In the genomic region with DNA sequence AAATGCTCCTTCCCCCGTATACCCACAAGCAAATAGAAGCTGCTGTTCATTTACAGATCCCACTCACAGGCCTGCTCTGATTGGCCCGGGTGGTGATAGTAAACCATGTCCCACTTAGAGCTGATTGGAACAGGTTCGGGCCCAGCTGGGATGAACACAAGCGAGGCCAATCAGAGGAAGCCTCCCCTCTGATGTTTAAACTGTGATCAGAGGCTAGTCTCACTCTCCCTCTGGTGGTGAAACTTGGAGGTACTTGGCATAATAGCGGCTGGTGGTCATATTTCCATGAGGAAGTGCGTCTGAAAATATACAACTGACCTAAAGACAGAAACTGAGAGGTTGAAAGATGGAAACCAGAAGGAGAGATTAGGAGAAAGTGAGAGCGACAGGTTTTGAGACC, we compare ENCODE assay signal across 8 cellular contexts. TPM values are rescaled to one million over a fixed set of nuclear protein-coding genes. Genes with fewer than 3 reads are reported as not detected.
A peak's percentile ranks its signal among the peaks of the same experiment; 100 is the strongest.
DNase-seq lines count a peak whose midpoint lies in the region; FAIRE-seq and TF ChIP-seq lines count a peak whose summit lies in the region.

No MANE protein-coding gene starts in this region.

- H3K9me3 Mint-ChIP-seq in HFFc6, result no peaks in the 10 kb centered on the region

- no peaks in the 10 kb centered on the region for H3K36me3 ChIP-seq in uterus

- H3K36me3 Mint-ChIP-seq in HFFc6 (ENCODE audit: low read depth), result no peaks in the 10 kb centered on the region

- H3K4me1 ChIP-seq in uterus, result no peaks in the 10 kb centered on the region

- no peak overlapping the region for H3K4me3 ChIP-seq in AG09309 (ENCODE audit: control insufficient read depth, low read depth, low read length)
- H3K4me3 ChIP-seq in uterus, result no peak overlapping the region

- intact Hi-C loops in uterus (cut with DNase I; ENCODE audit: low total_unique reads), result no loop called here

- H3K27me3 Mint-ChIP-seq in HFFc6 (ENCODE audit: insufficient read depth), result peaks cover 5% of the 10 kb centered on the region; the same call in 1 of the 2 replicates

- H3K27ac Mint-ChIP-seq in HFFc6, result no peak overlapping the region

- FAIRE-seq in GM12891 (lab: Jason Lieb, UNC), result peak; percentile 26

- H3K9me3 ChIP-seq in uterus, result no peaks in the 10 kb centered on the region

- no peak for DNase-seq in AG09309 (ENCODE audit: low read depth)
- DNase-seq in GM12891 (ENCODE audit: insufficient read length, low spot score), result no peak
- no peak for DNase-seq in HFFc6
- DNase-seq in MV-4-11 (lab: John Stamatoyannopoulos, UW), result peak; percentile 72
- peak; percentile 14 for DNase-seq in activated T-cell treated with anti-CD3 and anti-CD28 coated beads for 48 hours (ENCODE audit: low read depth)
- peak; percentile 27 for DNase-seq in kidney tubule cell (ENCODE audit: low spot score)
- no peak for DNase-seq in uterus
- no peak for DNase-seq in caudate nucleus (lab: John Stamatoyannopoulos, UW)

- H3K27ac ChIP-seq in uterus (no peak overlapping the region), caudate nucleus (ENCODE audit: low read depth, low read length) (no peak overlapping the region)

- TF ChIP-seq CTCF in AG09309 (IDR thresholded peaks at IDR 0.05; ENCODE audit: control insufficient read depth, insufficient read depth, low read depth, low read length, missing control alignments) (peak; percentile 30), HFFc6 (IDR thresholded peaks at IDR 0.05) (peak; percentile 73), uterus (IDR thresholded peaks at IDR 0.05) (no peak)

- no peak overlapping the region for H3K4me3 Mint-ChIP-seq in HFFc6

- H3K4me1 Mint-ChIP-seq in HFFc6 (ENCODE audit: low read depth), result no peaks in the 10 kb centered on the region; the same call in 1 of the 2 replicates

- TF ChIP-seq POLR2A in GM12891 (IDR thresholded peaks at IDR 0.05; ENCODE audit: low read depth, low read length), result no peak
- TF ChIP-seq POLR2A in uterus (IDR thresholded peaks at IDR 0.05), result no peak

- H3K27me3 ChIP-seq in uterus, result no peaks in the 10 kb centered on the region

TF ChIP-seq in GM12891, 5 proteins besides CTCF, POLR2A, EP300 and RAD21:
- TF ChIP-seq SPI1 (IDR thresholded peaks at IDR 0.05; ENCODE audit: low read depth, low read length) (peak; percentile 57), POU2F2 (IDR thresholded peaks at IDR 0.05; ENCODE audit: low read depth, low read length) (no peak)

RNA-seq across cellular contexts. Expression of gene TRPC3, which starts 51.5 kb away (rescaled TPM):
- not detected for polyA plus RNA-seq in GM12891 (2012; ENCODE audit: low read depth, missing spikeins)
- total RNA-seq in HFFc6 (2021; fragmentation: NEBNext Ultra II Directional; extraction: Animal tissue kit (Norgen Biotek cat#: 25700)), result not detected
- 1 to 10 TPM in 2 of 4 donors, under 1 TPM in 2; 0.59 to 8.2 (median 3.4) TPM for total RNA-seq in uterus

Comparison
In these comparisons a context has a peak if more than half of its experiments do, and no peak if none do; other contexts are left out.
1. DNase-seq: peak in MV-4-11 (single experiment), activated T-cell treated with anti-CD3 and anti-CD28 coated beads for 48 hours (single experiment) and kidney tubule cell (single experiment); none in AG09309 (single experiment), GM12891 (single experiment), HFFc6 (single experiment), uterus (0 of 2) and caudate nucleus (0 of 61).
2. CTCF ChIP-seq: peak in AG09309 (single experiment) and HFFc6 (single experiment); none in uterus (0 of 4).